ENCODE assay signal across 8 cellular contexts in the genomic region with DNA sequence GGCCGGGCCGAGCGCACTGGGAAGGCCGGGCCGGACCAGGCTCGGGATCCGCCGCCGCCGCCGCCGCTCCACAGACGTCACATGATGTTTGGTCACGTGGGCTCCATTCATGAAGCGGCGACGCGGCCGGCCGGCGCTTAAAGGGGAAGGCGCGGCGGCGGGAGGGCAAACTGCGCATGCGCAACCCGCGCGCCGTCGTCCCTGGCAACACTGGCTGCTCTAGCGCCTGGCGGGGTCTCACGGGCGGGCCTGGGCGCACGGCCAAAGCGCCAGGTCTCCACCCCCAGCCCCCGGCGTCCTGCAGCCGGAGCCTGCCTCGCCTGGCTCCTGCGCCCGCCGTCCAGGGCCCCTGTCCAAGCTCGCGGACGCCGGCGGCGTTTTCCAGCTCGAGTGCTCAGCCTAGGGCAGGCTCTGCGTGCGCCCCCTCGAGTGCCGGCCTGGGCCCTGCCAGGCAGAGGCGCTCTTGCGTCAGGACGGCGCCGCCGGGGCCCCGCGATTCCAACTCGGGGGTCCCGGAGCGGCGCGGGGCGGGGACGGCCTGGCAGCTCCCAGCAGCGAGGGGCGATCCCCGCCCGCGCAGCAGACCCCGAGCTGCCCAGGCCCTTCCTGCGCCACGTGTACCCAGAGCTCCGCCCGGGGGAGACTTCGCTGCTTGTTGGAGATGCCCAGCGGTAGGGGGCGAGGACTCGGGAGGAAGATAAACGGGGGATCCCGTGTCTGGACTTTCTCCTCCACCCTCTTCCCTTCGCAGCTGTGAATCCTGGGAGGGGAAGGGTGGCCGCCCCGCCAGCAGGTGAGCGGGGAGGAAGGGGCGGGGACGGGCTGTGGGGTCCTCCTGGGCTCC. TPM values are rescaled to one million over a fixed set of nuclear protein-coding genes. Genes with fewer than 3 reads are reported as not detected.
A peak's percentile ranks its signal among the peaks of the same experiment; 100 is the strongest.
DNase-seq lines count a peak whose midpoint lies in the region; ATAC-seq and TF ChIP-seq lines count a peak whose summit lies in the region.

A gene (minus strand): TSS at position 83 of the 844 bp plus-strand sequence. CDS start 4,550 bp downstream, outside the sequence.

- H3K36me3 ChIP-seq in PC-3 (ENCODE audit: low read depth, low read length): no peaks in the 10 kb centered on the region
- no peaks in the 10 kb centered on the region for H3K36me3 ChIP-seq in mucosa of stomach (ENCODE audit: control insufficient read depth, insufficient read depth, low read length)

- H3K4me3 ChIP-seq in PC-3 (ENCODE audit: low read length) (peak within 1 kb of the TSS; percentile 81), mucosa of stomach (ENCODE audit: low read length) (peak within 1 kb of the TSS; percentile 80)

- no TSS peak for BruUV-seq in PC-3 (replicated peaks; lab: Mats Ljungman, UMichigan)

- no peaks in the 10 kb centered on the region for H3K9me2 ChIP-seq in PC-3 (replicated peaks; ENCODE audit: low read length)

- no peaks in the 10 kb centered on the region for H3F3A ChIP-seq in PC-3 (ENCODE audit: low read length, unreplicated experiment)

- peaks cover 54% of the 10 kb centered on the region for H3K79me2 ChIP-seq in PC-3 (ENCODE audit: low read length)

- H3K4me2 ChIP-seq in PC-3 (ENCODE audit: low read length): peak within 1 kb of the TSS; percentile 96

- H3K27ac ChIP-seq in PC-3 (ENCODE audit: low read length): peak within 1 kb of the TSS; percentile 80

- H3K9me3 ChIP-seq in PC-3 (ENCODE audit: low read length) (no peaks in the 10 kb centered on the region), mucosa of stomach (ENCODE audit: control insufficient read depth, low read length) (no peaks in the 10 kb centered on the region)

- H3K4me1 ChIP-seq in PC-3 (ENCODE audit: insufficient read depth, low read length): peaks cover 39% of the 10 kb centered on the region
- H3K4me1 ChIP-seq in mucosa of stomach (ENCODE audit: control insufficient read depth, insufficient read depth, low read length): peaks cover 60% of the 10 kb centered on the region

- peak; percentile 43 for ATAC-seq in GM21528 (IDR thresholded peaks at IDR 0.05; ENCODE audit: low FRiP score, unreplicated experiment)
- peak; percentile 50 for ATAC-seq in PC-3

- peak; percentile 52 for TF ChIP-seq CTCF in PC-3 (conservative IDR thresholded peaks at IDR 0.05; ENCODE audit: low read depth, low read length)

- H2AFZ ChIP-seq in PC-3 (ENCODE audit: low read length): peak within 1 kb of the TSS; percentile 78

- peak within 1 kb of the TSS; percentile 80 for H3K9ac ChIP-seq in PC-3 (ENCODE audit: low read length)
- H3K9ac ChIP-seq in mucosa of stomach (ENCODE audit: low read length): peak within 1 kb of the TSS; percentile 83

- in situ Hi-C loops in KBM-7 (cut with MboI; ENCODE audit: low pct_unique_long_range_greater_than_20kb, low sequenced_read_pairs): no loop called here

- DNase-seq in DMS 273 treated with DMSO at 0.1 percent for 48 hours (lab: John Stamatoyannopoulos, UW) (peak; percentile 82), KBM-7 (peak; percentile 96), PC-3 (peak; percentile 94), activated T-cell treated with anti-CD3 and anti-CD28 coated beads for 48 hours (ENCODE audit: low read depth) (peak; percentile 89), erythroblast (lab: John Stamatoyannopoulos, UW) (peak; percentile 97 to 98)
- DNase-seq in stimulated activated CD8-positive, alpha-beta memory T cell treated with anti-CD3 and anti-CD28 coated beads, Interleukin-7, amount 100 ng/mL, for 1 hour (ENCODE audit: low read depth in 2 of 2): peak; percentile 73 to 75

- H3K27me3 ChIP-seq in PC-3 (ENCODE audit: low read length) (no peaks in the 10 kb centered on the region), mucosa of stomach (ENCODE audit: control insufficient read depth, insufficient read depth, low read length) (peaks cover 10% of the 10 kb centered on the region)

- intact Hi-C loops in PC-3 (cut with micrococcal nuclease): loop anchor here (5.0 kb wide), 1 partner anchor 56 kb away; a partner anchor contains a TSS

- no peaks in the 10 kb centered on the region for H4K20me1 ChIP-seq in PC-3 (ENCODE audit: low read length)

- TF ChIP-seq POLR2A in erythroblast (IDR thresholded peaks at IDR 0.05; ENCODE audit: low read length): peak; percentile 53

- POLR2A ChIA-PET in PC-3 (lab: Charles Lee; ENCODE audit: unreplicated experiment): interaction anchor here (0.7 to 1.0 kb wide), 2 partner anchors 110 to 217 kb away, joined by 3 to 4 read pairs; a partner anchor contains a TSS

- CTCF ChIA-PET in PC-3 (lab: Charles Lee): interaction anchor here (1.0 kb wide), 1 partner anchor 11 kb away, joined by 10 read pairs; no protein-coding TSS in a partner anchor

RNA-seq across cellular contexts. Expression of the gene that starts here (rescaled TPM):
- 22.9 and 37.5 TPM in 2 replicates for total RNA-seq in PC-3 (2014; rRNA removed)

Comparison
In these comparisons a context has a peak if more than half of its experiments do, and no peak if none do; other contexts are left out.
1. Peak in every context shown above with its lines: DNase-seq, ATAC-seq, H3K4me3 ChIP-seq and H3K27ac ChIP-seq.